Comparison of ENCODE assay signal across 28 cellular contexts in the genomic region with DNA sequence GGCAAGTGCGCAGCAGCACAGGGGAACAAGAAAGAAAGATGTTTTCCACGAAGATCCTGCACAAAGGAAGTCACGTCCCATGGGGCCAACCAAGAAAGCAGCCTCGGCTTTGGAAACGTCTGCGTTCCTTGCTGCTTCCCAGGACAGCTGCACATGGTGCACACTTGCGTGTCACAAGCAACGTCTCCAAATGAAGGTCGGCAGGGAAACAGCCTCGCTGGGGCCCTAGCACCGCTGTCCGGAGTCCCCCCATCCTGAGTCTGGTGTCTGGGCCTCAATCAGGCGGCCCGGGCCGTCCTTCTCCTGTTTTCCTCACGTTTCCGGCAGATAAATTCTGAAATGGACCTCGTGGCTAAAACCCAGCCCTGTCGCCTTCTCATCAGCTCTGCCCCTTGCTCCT.
DNase-seq lines count a peak whose midpoint lies in the region; ATAC-seq, FAIRE-seq and TF ChIP-seq lines count a peak whose summit lies in the region.
"Had no signal": no experiment of that assay in that cellular context is flagged by ENCODE, and none has a peak within 500 bp of the region (broad histone marks: within the 10 kb centered on the region; RNA-seq: fewer than 3 reads in every experiment).

No MANE protein-coding gene starts in this region.

- no peak overlapping the region for H3K27ac Mint-ChIP-seq in activated CD8-positive, alpha-beta memory T cell treated with anti-CD3 and anti-CD28 coated beads, Interleukin-2, amount 10 ng/mL, durations not matched to agents 7 days and 5 days
- H3K27ac Mint-ChIP-seq: GM23338 had no signal

- H3K4me3 ChIP-seq in colonic mucosa (no peak overlapping the region), HAP-1 (no peak overlapping the region), pancreas (no peak overlapping the region)
- H3K4me3 ChIP-seq: body of pancreas, GM23338, heart left ventricle, left lung, prostate gland had no signal

- TF ChIP-seq CTCF in colonic mucosa (IDR thresholded peaks at IDR 0.05), result no peak
- no peak for TF ChIP-seq CTCF in pancreas (IDR thresholded peaks at IDR 0.05)

- DNase-seq in activated CD8-positive, alpha-beta memory T cell treated with anti-CD3 and anti-CD28 coated beads, Interleukin-2, amount 50 U/mL, for 48 hours, result peak; percentile 25
- no peak for DNase-seq in activated CD8-positive, alpha-beta memory T cell treated with anti-CD3 and anti-CD28 coated beads, Interleukin-2, amount 10 ng/mL, durations not matched to agents 7 days and 5 days
- DNase-seq in colonic mucosa (peak; percentile 6), mesenteric fat pad (ENCODE audit: low spot score) (peak; percentile 88), substantia nigra (lab: John Stamatoyannopoulos, UW) (no peak), HAP-1 (ENCODE audit: low spot score in 2 of 2) (no peak), pancreas (no peak)
- DNase-seq in stimulated activated naive CD4-positive, alpha-beta T cell treated with Interleukin-2 at 50 U/mL for 16 hours (lab: John Stamatoyannopoulos, UW), result no peak
- DNase-seq: activated naive CD8-positive, alpha-beta T cell treated with anti-CD3 and anti-CD28 coated beads for 36 hours; BE2C; body of pancreas; Caco-2; DND-41; left lung; NCI-H1930; NCI-H2227 treated with DMSO at 0.1 percent for 48 hours; NCI-H82; stimulated activated CD4-positive, alpha-beta T cell treated with anti-CD3 and anti-CD28 coated beads, Interleukin-2, amount 100 ng/mL, for 48 hours; stimulated activated naive CD8-positive, alpha-beta T cell treated with anti-CD3 and anti-CD28 coated beads, Interleukin-15, Interleukin-2, amounts not matched to agents 100 U/mL and 50 U/mL, for 24 hours; T1000; trophoblast cell had no signal

- peaks cover 2% of the 10 kb centered on the region for H3K36me3 Mint-ChIP-seq in activated CD8-positive, alpha-beta memory T cell treated with anti-CD3 and anti-CD28 coated beads, Interleukin-2, amount 10 ng/mL, durations not matched to agents 7 days and 5 days
- H3K36me3 Mint-ChIP-seq: activated naive CD8-positive, alpha-beta T cell treated with anti-CD3 and anti-CD28 coated beads for 36 hours had no signal

- no peak overlapping the region for H3K9ac ChIP-seq in colonic mucosa (ENCODE audit: low read depth in 2 of 2, low read length in 2 of 2)

- H3K4me1 Mint-ChIP-seq in activated CD8-positive, alpha-beta memory T cell treated with anti-CD3 and anti-CD28 coated beads, Interleukin-2, amount 10 ng/mL, durations not matched to agents 7 days and 5 days, result peaks cover 8% of the 10 kb centered on the region
- H3K4me1 Mint-ChIP-seq: activated T-helper 17 cell treated with anti-CD3 and anti-CD28 coated beads, Interleukin-2, amount 50 U/mL, for 72 hours had no signal

- H3K4me1 ChIP-seq in colonic mucosa, result no peaks in the 10 kb centered on the region
- no peaks in the 10 kb centered on the region for H3K4me1 ChIP-seq in HAP-1
- peaks cover 0 to 5% (median 0%) of the 10 kb centered on the region in 3 donors for H3K4me1 ChIP-seq in pancreas
- H3K4me1 ChIP-seq: Caco-2, left lung, prostate gland had no signal

- H3K4me3 Mint-ChIP-seq in activated CD8-positive, alpha-beta memory T cell treated with anti-CD3 and anti-CD28 coated beads, Interleukin-2, amount 10 ng/mL, durations not matched to agents 7 days and 5 days, result no peak overlapping the region
- H3K4me3 Mint-ChIP-seq: GM23338 had no signal

- H3K9me3 ChIP-seq in colonic mucosa (no peaks in the 10 kb centered on the region), HAP-1 (no peaks in the 10 kb centered on the region), pancreas (no peaks in the 10 kb centered on the region)
- H3K9me3 ChIP-seq: BE2C, body of pancreas, Caco-2, heart left ventricle, left lung, prostate gland had no signal

- H3K36me3 ChIP-seq in colonic mucosa, result no peaks in the 10 kb centered on the region
- H3K36me3 ChIP-seq in HAP-1 (replicated peaks), result peaks cover 4% of the 10 kb centered on the region; the same call in 1 of the 2 replicates
- H3K36me3 ChIP-seq in pancreas, result peaks cover 0 to 10% (median 0%) of the 10 kb centered on the region in 3 donors
- H3K36me3 ChIP-seq: BE2C, left lung, prostate gland had no signal

- FAIRE-seq in pancreas (lab: Jason Lieb, UNC), result no peak
- FAIRE-seq: A204.1, GM12891, HepG2 had no signal

- ATAC-seq in activated CD8-positive, alpha-beta memory T cell treated with anti-CD3 and anti-CD28 coated beads, Interleukin-2, amount 10 ng/mL, durations not matched to agents 7 days and 5 days, result no peak
- no peak for ATAC-seq in pancreas
- ATAC-seq: activated T-helper 17 cell treated with anti-CD3 and anti-CD28 coated beads, Interleukin-2, amount 50 U/mL, for 72 hours; body of pancreas; GM23338; HepG2; left lung; stimulated activated naive CD8-positive, alpha-beta T cell treated with anti-CD3 and anti-CD28 coated beads, Interleukin-15, Interleukin-2, amounts not matched to agents 100 U/mL and 50 U/mL, for 24 hours had no signal

- peaks cover 3% of the 10 kb centered on the region for H3K27me3 Mint-ChIP-seq in activated CD8-positive, alpha-beta memory T cell treated with anti-CD3 and anti-CD28 coated beads, Interleukin-2, amount 10 ng/mL, durations not matched to agents 7 days and 5 days
- H3K27me3 Mint-ChIP-seq: activated naive CD8-positive, alpha-beta T cell treated with anti-CD3 and anti-CD28 coated beads for 36 hours; activated T-helper 17 cell treated with anti-CD3 and anti-CD28 coated beads, Interleukin-2, amount 50 U/mL, for 72 hours had no signal

- intact Hi-C loops in colonic mucosa (cut with DNase I), result no loop called here
- intact Hi-C loops in pancreas (cut with DNase I), result no loop called here

- H3K9me3 Mint-ChIP-seq in activated CD8-positive, alpha-beta memory T cell treated with anti-CD3 and anti-CD28 coated beads, Interleukin-2, amount 10 ng/mL, durations not matched to agents 7 days and 5 days (ENCODE audit: low read depth), result peaks cover 4% of the 10 kb centered on the region
- H3K9me3 Mint-ChIP-seq: activated naive CD8-positive, alpha-beta T cell treated with anti-CD3 and anti-CD28 coated beads for 36 hours; activated T-helper 17 cell treated with anti-CD3 and anti-CD28 coated beads, Interleukin-2, amount 50 U/mL, for 72 hours had no signal

- in situ Hi-C loops in HAP-1 (cut with MboI; ENCODE audit: low sequenced_read_pairs), result no loop called here

- WGBS in pancreas, 2 donors, result 85 to 94% methylated on average over 19 of the region's 19 CpGs

- H3K27me3 ChIP-seq in colonic mucosa (no peaks in the 10 kb centered on the region), HAP-1 (ENCODE audit: low read depth) (no peaks in the 10 kb centered on the region), pancreas (no peaks in the 10 kb centered on the region)
- H3K27me3 ChIP-seq: BE2C, body of pancreas, heart left ventricle, left lung had no signal

- H3K27ac ChIP-seq in colonic mucosa (no peak overlapping the region), substantia nigra (ENCODE audit: low read depth, low read length, poor library complexity, severe bottlenecking) (peak overlapping the region; percentile 53), pancreas (no peak overlapping the region)
- H3K27ac ChIP-seq: body of pancreas, left lung had no signal

- CTCF ChIA-PET in activated CD8-positive, alpha-beta memory T cell treated with anti-CD3 and anti-CD28 coated beads, Interleukin-2, amount 10 ng/mL, durations not matched to agents 7 days and 5 days (lab: Charles Lee), result no interaction called here

Comparison
In these comparisons a context has a peak if more than half of its experiments do, and no peak if none do; other contexts are left out.
1. DNase-seq: peak in activated CD8-positive, alpha-beta memory T cell treated with anti-CD3 and anti-CD28 coated beads, Interleukin-2, amount 50 U/mL, for 48 hours (single experiment), colonic mucosa (single experiment) and mesenteric fat pad (single experiment); none in activated CD8-positive, alpha-beta memory T cell treated with anti-CD3 and anti-CD28 coated beads, Interleukin-2, amount 10 ng/mL, durations not matched to agents 7 days and 5 days (single experiment), substantia nigra (0 of 49), HAP-1 (0 of 2), pancreas (0 of 6) and stimulated activated naive CD4-positive, alpha-beta T cell treated with Interleukin-2 at 50 U/mL for 16 hours (single experiment).